In the genomic region with DNA sequence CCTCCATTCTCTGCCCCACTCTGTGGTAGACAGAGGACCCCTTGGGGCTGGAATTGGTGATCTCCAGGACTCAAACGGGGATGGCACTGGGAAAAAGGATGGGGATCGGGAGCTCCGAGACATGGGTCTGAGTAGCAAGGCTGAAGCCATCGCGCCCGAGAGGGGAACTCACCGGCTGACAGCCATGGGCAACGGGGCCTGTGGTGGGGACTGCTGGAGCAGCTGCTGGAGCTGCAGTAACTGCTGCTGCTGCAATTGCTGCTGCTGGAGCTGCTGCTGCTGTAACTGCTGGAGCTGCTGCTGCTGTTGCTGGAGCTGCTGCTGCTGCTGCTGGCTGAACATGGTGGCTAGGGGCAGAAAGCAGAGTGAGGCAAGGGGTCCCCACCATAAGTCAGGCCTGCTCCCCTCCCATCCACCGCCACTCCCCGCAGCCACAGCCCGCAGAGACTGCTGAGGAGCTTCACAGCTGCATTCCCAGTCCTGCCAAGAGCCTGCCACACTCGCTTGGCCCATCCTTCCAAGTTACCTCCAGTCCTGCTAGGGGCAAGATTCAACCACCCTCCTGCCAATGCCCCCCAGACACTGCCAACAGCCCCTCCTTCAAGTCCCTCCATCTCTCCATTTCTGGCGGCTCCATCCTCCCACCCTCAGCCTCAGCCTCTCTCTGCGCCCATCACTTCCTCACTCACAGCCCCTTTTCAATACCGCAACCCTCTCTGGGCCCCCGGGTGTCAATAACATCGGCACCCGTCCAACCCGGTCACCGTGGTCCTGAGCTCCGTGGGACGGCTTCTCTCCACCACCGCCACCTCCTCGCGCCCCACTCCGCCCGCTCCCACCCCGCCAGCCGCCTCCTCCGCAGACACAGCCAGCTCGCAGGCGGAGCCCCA, we compare ENCODE assay signal across 6 cellular contexts. TPM values are rescaled to one million over a fixed set of nuclear protein-coding genes. Genes with fewer than 3 reads are reported as not detected.
DNase-seq lines count a peak whose midpoint lies in the region; ATAC-seq and TF ChIP-seq lines count a peak whose summit lies in the region.

No MANE protein-coding gene starts in this region.

- WGBS in gastroesophageal sphincter (ENCODE audit: low coverage in 1 of 2), 2 donors = 0 to 2% methylated on average over 12 to 15 of the region's 32 CpGs

- TF ChIP-seq POLR2A in gastroesophageal sphincter (IDR thresholded peaks at IDR 0.05) = no peak

- peaks cover 0 to 29% (median 9%) of the 10 kb centered on the region in 3 donors for H3K4me1 ChIP-seq in gastroesophageal sphincter
- H3K4me1 ChIP-seq in stomach smooth muscle (ENCODE audit: control insufficient read depth, insufficient read depth, low read length) = peaks cover 22% of the 10 kb centered on the region

- H3K9me3 ChIP-seq in gastroesophageal sphincter (no peaks in the 10 kb centered on the region), stomach smooth muscle (ENCODE audit: control insufficient read depth in 2 of 2, low read length in 2 of 2) (no peaks in the 10 kb centered on the region)

- peak overlapping the region; percentile 63 to 95 (median 93) for H3K27ac ChIP-seq in gastroesophageal sphincter
- peak overlapping the region; percentile 76 for H3K27ac ChIP-seq in stomach smooth muscle (ENCODE audit: low read length)

- H3K9ac ChIP-seq in stomach smooth muscle (ENCODE audit: low read length in 2 of 2) = peak overlapping the region; percentile 95 to 96

- DNase-seq in NOMO-1 treated with dmso at 0.1 percent for 144 hours (lab: John Stamatoyannopoulos, UW; ENCODE audit: unreplicated experiment) (peak; percentile 9), NCI-H187 treated with DMSO at 0.1 percent for 48 hours (lab: John Stamatoyannopoulos, UW) (no peak)

- H3K36me3 ChIP-seq in gastroesophageal sphincter = peaks cover 0 to 43% of the 10 kb centered on the region in 2 donors
- H3K36me3 ChIP-seq in stomach smooth muscle (ENCODE audit: control insufficient read depth in 2 of 2, insufficient read depth in 2 of 2, low read length in 2 of 2) = peaks cover 11 to 17% of the 10 kb centered on the region in 2 donors

- no peak for TF ChIP-seq CTCF in gastroesophageal sphincter (IDR thresholded peaks at IDR 0.05)

- peak; percentile 22 for ATAC-seq in GM21390 (IDR thresholded peaks at IDR 0.05; ENCODE audit: unreplicated experiment)
- peak; percentile 32 for ATAC-seq in gastroesophageal sphincter
- ATAC-seq in HG03521 (IDR thresholded peaks at IDR 0.05; ENCODE audit: unreplicated experiment) = no peak

- no peak for TF ChIP-seq EP300 in gastroesophageal sphincter (IDR thresholded peaks at IDR 0.05)

- H3K4me3 ChIP-seq in gastroesophageal sphincter = peak overlapping the region; percentile 75 to 94
- H3K4me3 ChIP-seq in stomach smooth muscle (ENCODE audit: low read length in 2 of 2) = peak overlapping the region; percentile 84 to 91

- H3K27me3 ChIP-seq in gastroesophageal sphincter = no peaks in the 10 kb centered on the region
- H3K27me3 ChIP-seq in stomach smooth muscle (ENCODE audit: control insufficient read depth in 1 of 2, insufficient read depth in 2 of 2, low read length in 2 of 2) = no peaks in the 10 kb centered on the region

RNA-seq across cellular contexts. Expression of a gene that starts 0.6 kb away (rescaled TPM):
- 10 to 100 TPM; 41.7 to 83.9 (median 58.1) TPM for total RNA-seq in gastroesophageal sphincter

RNA-seq across cellular contexts. Expression of a gene that starts 12.4 kb away (rescaled TPM):
- 10 to 100 TPM in 2 of 4 donors, 1 to 10 TPM in 2; 8.6 to 22.3 (median 14.4) TPM for total RNA-seq in gastroesophageal sphincter

RNA-seq across cellular contexts. Expression of a gene that starts 30.7 kb away (rescaled TPM):
- 100 to 1,000 TPM; 139 to 165 (median 145) TPM for total RNA-seq in gastroesophageal sphincter

RNA-seq across cellular contexts. Expression of a gene that starts 41.5 kb away (rescaled TPM):
- 100 to 1,000 TPM in 1 of 4 donors, 1 to 10 TPM in 1, under 1 TPM in 1, not detected in 1; 0.58 to 222 (median 1.4) TPM for total RNA-seq in gastroesophageal sphincter
